ENCODE assay signal across 17 cellular contexts in the genomic region with DNA sequence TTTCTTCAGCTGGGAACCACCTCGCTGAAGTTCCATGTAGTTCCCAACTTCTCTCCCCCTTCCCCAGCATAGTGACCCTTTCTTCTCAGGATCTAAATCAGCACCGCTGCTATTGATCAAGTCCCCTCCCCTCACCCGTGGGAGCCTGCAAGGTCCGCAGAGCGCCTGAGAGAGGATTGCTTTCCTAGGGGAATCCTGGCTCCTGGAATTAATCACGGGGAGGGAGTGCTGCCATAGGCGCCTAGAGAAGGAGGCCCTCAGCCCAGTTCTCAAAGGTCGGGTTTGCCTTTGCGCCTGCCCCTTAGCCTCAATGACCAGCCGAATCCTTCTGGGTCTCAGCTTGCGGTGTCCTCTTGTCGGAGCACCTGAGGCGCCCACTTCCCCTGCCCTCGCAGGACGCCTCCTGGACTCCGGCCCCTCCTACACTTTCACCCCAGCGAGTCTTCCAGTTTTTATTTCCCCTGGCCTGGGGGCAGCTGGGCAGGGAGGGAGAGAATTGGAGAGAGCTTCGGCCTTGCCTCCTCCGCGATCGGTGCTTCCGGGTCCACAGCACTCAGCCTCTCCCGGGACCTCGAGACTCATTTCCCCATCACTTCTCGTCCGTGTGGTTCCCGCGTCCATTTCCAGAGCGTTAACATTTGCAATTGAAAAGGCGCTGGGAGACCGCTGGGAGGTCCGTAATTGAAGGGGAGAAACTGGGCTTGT. TPM values are rescaled to one million over a fixed set of nuclear protein-coding genes. Genes with fewer than 3 reads are reported as not detected.
DNase-seq lines count a peak whose midpoint lies in the region; ATAC-seq and TF ChIP-seq lines count a peak whose summit lies in the region.
"Had no signal": no experiment of that assay in that cellular context is flagged by ENCODE, and none has a peak within 500 bp of the region (broad histone marks: within the 10 kb centered on the region; RNA-seq: fewer than 3 reads in every experiment).

No MANE protein-coding gene starts in this region.

- no peak for ATAC-seq in activated naive CD8-positive, alpha-beta T cell treated with anti-CD3 and anti-CD28 coated beads, Interleukin-2, amount 50 U/mL, for 24 hours
- ATAC-seq in HG03342 (IDR thresholded peaks at IDR 0.05; ENCODE audit: unreplicated experiment), result no peak
- ATAC-seq: Right ventricle myocardium inferior had no signal

- H3K27me3 Mint-ChIP-seq in activated naive CD8-positive, alpha-beta T cell, result peaks cover 52% of the 10 kb centered on the region
- H3K27me3 Mint-ChIP-seq in activated naive CD8-positive, alpha-beta T cell treated with anti-CD3 and anti-CD28 coated beads, Interleukin-2, amount 50 U/mL, for 24 hours, result peaks cover 75% of the 10 kb centered on the region
- peaks cover 94% of the 10 kb centered on the region for H3K27me3 Mint-ChIP-seq in type B pancreatic cell

- H3K27ac ChIP-seq in SK-N-MC, result peak overlapping the region; percentile 98
- H3K27ac ChIP-seq in iPS-20b (ENCODE audit: low read length), result no peak overlapping the region

- H3K27ac Mint-ChIP-seq in activated naive CD8-positive, alpha-beta T cell, result no peak overlapping the region
- no peak overlapping the region for H3K27ac Mint-ChIP-seq in activated naive CD8-positive, alpha-beta T cell treated with anti-CD3 and anti-CD28 coated beads, Interleukin-2, amount 50 U/mL, for 24 hours
- H3K27ac Mint-ChIP-seq in type B pancreatic cell, result peak overlapping the region; percentile 58

- H3K4me1 Mint-ChIP-seq in activated naive CD8-positive, alpha-beta T cell (ENCODE audit: low read depth), result peaks cover 44% of the 10 kb centered on the region
- H3K4me1 Mint-ChIP-seq in activated naive CD8-positive, alpha-beta T cell treated with anti-CD3 and anti-CD28 coated beads, Interleukin-2, amount 50 U/mL, for 24 hours, result peaks cover 37% of the 10 kb centered on the region
- H3K4me1 Mint-ChIP-seq in type B pancreatic cell (ENCODE audit: unreplicated experiment), result peaks cover 13% of the 10 kb centered on the region

- TF ChIP-seq CTCF in type B pancreatic cell (conservative IDR thresholded peaks at IDR 0.05), result no peak

- peak overlapping the region; percentile 30 for H3K4me3 Mint-ChIP-seq in activated naive CD8-positive, alpha-beta T cell
- no peak overlapping the region for H3K4me3 Mint-ChIP-seq in activated naive CD8-positive, alpha-beta T cell treated with anti-CD3 and anti-CD28 coated beads, Interleukin-2, amount 50 U/mL, for 24 hours
- peak overlapping the region; percentile 76 for H3K4me3 Mint-ChIP-seq in type B pancreatic cell

- no peaks in the 10 kb centered on the region for H3K36me3 Mint-ChIP-seq in activated naive CD8-positive, alpha-beta T cell
- no peaks in the 10 kb centered on the region for H3K36me3 Mint-ChIP-seq in activated naive CD8-positive, alpha-beta T cell treated with anti-CD3 and anti-CD28 coated beads, Interleukin-2, amount 50 U/mL, for 24 hours (ENCODE audit: low read depth)
- H3K36me3 Mint-ChIP-seq in type B pancreatic cell, result no peaks in the 10 kb centered on the region

- H3K9me3 ChIP-seq in SK-N-MC (ENCODE audit: low read depth, low read length) (no peaks in the 10 kb centered on the region), iPS-20b (ENCODE audit: insufficient read depth, low read depth, low read length) (no peaks in the 10 kb centered on the region; the same call in 1 of the 2 replicates)

- DNase-seq in activated naive CD8-positive, alpha-beta T cell treated with anti-CD3 and anti-CD28 coated beads, Interleukin-2, amount 50 U/mL, for 24 hours, result no peak
- DNase-seq in SK-N-MC (ENCODE audit: low read depth, low spot score), result no peak
- DNase-seq in type B pancreatic cell (ENCODE audit: extremely low spot score, unreplicated experiment), result peak; percentile 61
- no peak for DNase-seq in NCI-H146 (lab: John Stamatoyannopoulos, UW)
- DNase-seq in SKM-1 treated with dmso at 0.1 percent for 144 hours (lab: John Stamatoyannopoulos, UW; ENCODE audit: unreplicated experiment), result no peak
- DNase-seq: central memory CD4-positive, alpha-beta T cell; foreskin melanocyte; GF-D8; NCI-H1694 treated with DMSO at 0.1 percent for 48 hours; NCI-H446; T-helper 2 cell had no signal

- no peaks in the 10 kb centered on the region for H3K9me3 Mint-ChIP-seq in activated naive CD8-positive, alpha-beta T cell (ENCODE audit: low read depth)
- H3K9me3 Mint-ChIP-seq in activated naive CD8-positive, alpha-beta T cell treated with anti-CD3 and anti-CD28 coated beads, Interleukin-2, amount 50 U/mL, for 24 hours, result no peaks in the 10 kb centered on the region
- H3K9me3 Mint-ChIP-seq in type B pancreatic cell, result no peaks in the 10 kb centered on the region

- H3K9ac ChIP-seq in SK-N-MC (ENCODE audit: insufficient read length) (no peak overlapping the region), iPS-20b (ENCODE audit: low read depth, low read length) (no peak overlapping the region)

- H3K4me3 ChIP-seq in SK-N-MC (no peak overlapping the region), iPS-20b (ENCODE audit: low read length) (peak overlapping the region; percentile 37; the same call in 1 of the 2 replicates)

- H3K36me3 ChIP-seq in SK-N-MC (ENCODE audit: insufficient read depth, low read length) (peaks cover 13% of the 10 kb centered on the region), iPS-20b (ENCODE audit: insufficient read depth, low read depth, low read length) (no peaks in the 10 kb centered on the region)

- H3K4me1 ChIP-seq in iPS-20b (ENCODE audit: insufficient read depth, low read length), result peaks cover 12% of the 10 kb centered on the region; the same call in 1 of the 2 replicates

- peaks cover 99% of the 10 kb centered on the region for H3K27me3 ChIP-seq in iPS-20b (ENCODE audit: insufficient read depth, low read length)

RNA-seq across cellular contexts. Expression of gene NKX2-2, which starts 3.1 kb away (rescaled TPM):
- total RNA-seq in type B pancreatic cell (ENCODE audit: low replicate concordance), result 6.0 and 15.4 TPM in 2 replicates
- total RNA-seq: lower leg skin, pulmonary artery endothelial cell, Right ventricle myocardium inferior had no signal
